16 cellular contexts compared by ENCODE assay signal in the genomic region with DNA sequence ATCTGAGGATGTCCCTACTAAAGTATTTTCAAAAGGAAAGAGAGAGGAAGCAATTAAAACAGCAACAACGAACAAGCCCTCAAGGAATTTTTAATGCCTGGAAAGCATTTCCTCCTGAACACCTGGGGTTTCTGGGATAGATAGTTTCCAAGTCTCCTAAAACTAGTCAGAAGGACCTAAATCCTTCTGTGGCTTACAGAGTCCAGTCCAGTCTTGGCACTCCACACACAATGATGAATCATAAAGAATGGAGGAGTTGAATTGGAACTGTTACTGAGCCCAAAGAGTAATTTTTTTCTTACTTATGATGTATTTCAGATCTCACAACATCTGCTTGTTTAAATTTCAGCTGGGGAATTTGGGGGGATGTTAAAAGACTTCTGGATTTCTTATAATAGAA.
DNase-seq lines count a peak whose midpoint lies in the region; ATAC-seq and TF ChIP-seq lines count a peak whose summit lies in the region.
"Had no signal": no experiment of that assay in that cellular context is flagged by ENCODE, and none has a peak within 500 bp of the region (broad histone marks: within the 10 kb centered on the region; RNA-seq: fewer than 3 reads in every experiment).

No MANE protein-coding gene starts in this region.

- H3K79me2 ChIP-seq in osteoblast (ENCODE audit: insufficient read depth, low read length), result no peaks in the 10 kb centered on the region

- DNase-seq in Daoy (ENCODE audit: low read depth) (peak; percentile 32), RPMI7951 (ENCODE audit: low read depth) (peak; percentile 91), epithelial cell of esophagus (ENCODE audit: low read depth) (peak; percentile 55), osteoblast (ENCODE audit: insufficient read length, low spot score, missing footprints) (peak; percentile 78), UCSD-AML1 (lab: John Stamatoyannopoulos, UW; ENCODE audit: unreplicated experiment) (no peak), NCI-H1694 treated with DMSO at 0.1 percent for 48 hours (lab: John Stamatoyannopoulos, UW) (no peak), SKM-1 (lab: John Stamatoyannopoulos, UW; ENCODE audit: unreplicated experiment) (no peak)
- DNase-seq: activated CD8-positive, alpha-beta memory T cell treated with anti-CD3 and anti-CD28 coated beads, Interleukin-2, amount 10 ng/mL, durations not matched to agents 7 days and 5 days; activated naive CD4-positive, alpha-beta T cell treated with anti-CD3 and anti-CD28 coated beads, Interleukin-2, amount 10 ng/mL, durations not matched to agents 7 days and 5 days; CD8-positive, alpha-beta T cell; colonic mucosa; NCI-H146; NCI-H526; RPMI8226 had no signal

- no peak for TF ChIP-seq CTCF in epithelial cell of esophagus (IDR thresholded peaks at IDR 0.05; ENCODE audit: insufficient read depth, low read depth, low read length, missing control alignments)
- no peak for TF ChIP-seq CTCF in osteoblast (IDR thresholded peaks at IDR 0.05; ENCODE audit: extremely low read depth, low read depth, low read length)

- peaks cover 14% of the 10 kb centered on the region for H3K4me1 ChIP-seq in osteoblast (ENCODE audit: insufficient read depth, low read length)
- H3K4me1 ChIP-seq: colonic mucosa had no signal

- H4K20me1 ChIP-seq in osteoblast (ENCODE audit: insufficient read depth, low read length), result no peaks in the 10 kb centered on the region

- no peak overlapping the region for H3K4me2 ChIP-seq in osteoblast (ENCODE audit: insufficient read depth, low read length)

- H3K4me3 ChIP-seq in epithelial cell of esophagus (ENCODE audit: low read length), result no peak overlapping the region
- no peak overlapping the region for H3K4me3 ChIP-seq in osteoblast (ENCODE audit: insufficient read depth, low read length)
- H3K4me3 ChIP-seq: colonic mucosa had no signal

- no peaks in the 10 kb centered on the region for H3K9me3 ChIP-seq in osteoblast (ENCODE audit: low read depth, low read length)
- H3K9me3 ChIP-seq: colonic mucosa had no signal

- peaks cover 4% of the 10 kb centered on the region for H3K27me3 ChIP-seq in osteoblast (ENCODE audit: insufficient read depth, low read length)
- H3K27me3 ChIP-seq: colonic mucosa had no signal

- no peaks in the 10 kb centered on the region for H3K36me3 ChIP-seq in osteoblast (ENCODE audit: insufficient read depth, low read length)
- H3K36me3 ChIP-seq: colonic mucosa had no signal

- ATAC-seq in GM18861 (IDR thresholded peaks at IDR 0.05; ENCODE audit: unreplicated experiment), result no peak
- ATAC-seq: activated CD8-positive, alpha-beta memory T cell treated with anti-CD3 and anti-CD28 coated beads, Interleukin-2, amount 10 ng/mL, durations not matched to agents 7 days and 5 days; CD8-positive, alpha-beta T cell; sciatic nerve had no signal

- no peak overlapping the region for H3K27ac ChIP-seq in osteoblast (ENCODE audit: low read depth, low read length)
- H3K27ac ChIP-seq: colonic mucosa had no signal

- H2AFZ ChIP-seq in osteoblast (ENCODE audit: low read length), result no peak overlapping the region

Comparison
In these comparisons a context has a peak if more than half of its experiments do, and no peak if none do; other contexts are left out.
1. DNase-seq: peak in Daoy (single experiment), RPMI7951 (single experiment), epithelial cell of esophagus (single experiment) and osteoblast (single experiment); none in UCSD-AML1 (single experiment), NCI-H1694 treated with DMSO at 0.1 percent for 48 hours (single experiment) and SKM-1 (single experiment).